In the genomic region with DNA sequence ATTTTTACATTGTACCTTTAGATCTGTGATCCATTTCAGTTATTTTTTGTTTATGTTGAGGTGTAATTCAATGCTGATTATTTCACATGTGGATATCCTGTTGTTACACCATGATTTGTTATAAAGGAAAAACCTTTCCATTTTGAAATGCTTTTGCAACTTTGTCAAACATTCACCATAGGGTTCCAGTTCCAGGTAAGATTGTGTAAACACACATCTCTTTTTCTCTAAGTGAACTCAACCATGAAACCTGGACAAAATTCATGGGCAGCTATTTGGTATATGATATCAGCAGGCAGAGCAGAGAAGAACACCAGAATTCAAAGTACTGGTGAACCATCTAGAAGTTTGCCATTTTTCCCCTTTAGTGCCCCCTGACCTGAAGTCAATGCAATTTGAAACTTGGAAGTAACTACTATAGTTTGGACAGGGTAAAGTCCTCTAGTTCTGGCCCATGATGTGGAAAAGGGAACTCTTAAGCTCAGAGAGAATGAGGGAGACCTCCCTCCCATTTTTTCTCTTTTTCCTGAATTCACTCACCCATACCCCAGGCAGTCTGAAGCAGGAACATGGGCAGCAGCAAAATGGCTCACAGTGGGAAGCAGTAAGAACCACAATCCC, we compare ENCODE assay signal across 29 cellular contexts.
"Had no signal": no experiment of that assay in that cellular context is flagged by ENCODE, and none has a peak within 500 bp of the region (broad histone marks: within the 10 kb centered on the region; RNA-seq: fewer than 3 reads in every experiment).

No MANE protein-coding gene starts in this region.

- H3K36me3 ChIP-seq: adrenal gland, brain microvascular endothelial cell, breast epithelium had no signal

- H3K27me3 ChIP-seq: adrenal gland, body of pancreas, brain microvascular endothelial cell, breast epithelium had no signal

- H3K9me3 ChIP-seq: adrenal gland, body of pancreas had no signal

- DNase-seq: activated B cell treated with CpG ODN at 0.5 μM for 24 hours; activated CD4-positive, alpha-beta memory T cell treated with anti-CD3 and anti-CD28 coated beads for 36 hours; activated CD4-positive, alpha-beta T cell treated with anti-CD3 and anti-CD28 coated beads for 4 hours; activated CD4-positive, alpha-beta T cell treated with anti-CD3 and anti-CD28 coated beads, Interleukin-2, amount 10 ng/mL, durations not matched to agents 24 days and 14 days; activated CD4-positive, alpha-beta T cell treated with anti-CD3 and anti-CD28 coated beads, Interleukin-2, amount 50 U/mL, for 1 hour; activated CD4-positive, alpha-beta T cell treated with anti-CD3 and anti-CD28 coated beads, Interleukin-2, amount 50 U/mL, for 4 hours; activated CD4-positive, CD25-positive, alpha-beta regulatory T cell treated with anti-CD3 and anti-CD28 coated beads, Interleukin-2, amount 50 U/mL, for 72 hours; activated CD8-positive, alpha-beta memory T cell treated with anti-CD3 and anti-CD28 coated beads, Interleukin-2, amount 50 U/mL, for 4 hours; activated CD8-positive, alpha-beta T cell treated with anti-CD3 and anti-CD28 coated beads for 36 hours; activated effector memory CD4-positive, alpha-beta T cell treated with anti-CD3 and anti-CD28 coated beads, Interleukin-2, amount 50 U/mL, for 16 hours; activated gamma-delta T cell treated with Interleukin-2 at 50 U/mL for 16 hours; activated naive CD4-positive, alpha-beta T cell; activated naive CD4-positive, alpha-beta T cell treated with anti-CD3 and anti-CD28 coated beads for 36 hours; activated naive CD4-positive, alpha-beta T cell treated with anti-CD3 and anti-CD28 coated beads, Interleukin-2, amount 50 U/mL, for 16 hours; activated naive CD8-positive, alpha-beta T cell treated with anti-CD3 and anti-CD28 coated beads for 36 hours; activated T-cell treated with anti-CD3 and anti-CD28 coated beads for 4 hours; activated T-cell treated with anti-CD3 and anti-CD28 coated beads, Interleukin-2, amount 50 U/mL, for 1 hour; activated T-cell treated with anti-CD3 and anti-CD28 coated beads, Interleukin-2, amount 50 U/mL, for 4 hours; activated T-cell treated with anti-CD3 and anti-CD28 coated beads, Interleukin-2, amount 50 U/mL, for 72 hours; adrenal gland; amniotic stem cell; aorta; body of pancreas; brain microvascular endothelial cell; central memory CD4-positive, alpha-beta T cell; T-helper 2 cell; T-helper 9 cell had no signal

- H3K4me3 ChIP-seq: adrenal gland, body of pancreas, breast epithelium had no signal

- H3K27ac ChIP-seq: adrenal gland, body of pancreas, brain microvascular endothelial cell, breast epithelium, VCaP had no signal

- H3K4me1 ChIP-seq: adrenal gland, body of pancreas, breast epithelium had no signal
